ENCODE assay signal across 16 cellular contexts in genomic region chr2:11500702-11501303, GRCh38. TPM values are rescaled to one million over a fixed set of nuclear protein-coding genes. Genes with fewer than 3 reads are reported as not detected.
A peak's percentile ranks its signal among the peaks of the same experiment; 100 is the strongest.
DNase-seq lines count a peak whose midpoint lies in the region; ATAC-seq and FAIRE-seq lines count a peak whose summit lies in the region.
"Had no signal": no experiment of that assay in that cellular context is flagged by ENCODE, and none has a peak within 500 bp of the region (broad histone marks: within the 10 kb centered on the region; RNA-seq: fewer than 3 reads in every experiment).

No MANE protein-coding gene starts in this region.

- peaks cover 0 to 10% (median 0%) of the 10 kb centered on the region in 11 donors for H3K9me3 Mint-ChIP-seq in naive thymus-derived CD4-positive, alpha-beta T cell

- no peak overlapping the region for H4K8ac ChIP-seq in neuronal stem cell (ENCODE audit: low read depth, low read length)

- H3K27ac ChIP-seq in neuronal stem cell (replicated peaks; ENCODE audit: low read length) = no peak overlapping the region
- no peak overlapping the region for H3K27ac ChIP-seq in naive thymus-derived CD4-positive, alpha-beta T cell (ENCODE audit: low read depth, low read length)
- H3K27ac ChIP-seq: SJCRH30 had no signal

- no peak overlapping the region for H2AFZ ChIP-seq in neuronal stem cell (ENCODE audit: low read length)

- H2AK5ac ChIP-seq in neuronal stem cell (ENCODE audit: low read depth, low read length) = peak overlapping the region; percentile 40

- H2BK5ac ChIP-seq in neuronal stem cell (ENCODE audit: low read length) = no peak overlapping the region

- peaks cover 7 to 42% of the 10 kb centered on the region in 2 donors for H3K4me1 ChIP-seq in neuronal stem cell (ENCODE audit: control insufficient read depth in 2 of 2, insufficient read depth in 1 of 2, low read depth in 1 of 2, low read length in 2 of 2)
- no peaks in the 10 kb centered on the region for H3K4me1 ChIP-seq in naive thymus-derived CD4-positive, alpha-beta T cell (ENCODE audit: control insufficient read depth in 2 of 2, insufficient read depth in 2 of 2, low read length in 2 of 2)

- CTCF ChIA-PET in naive thymus-derived CD4-positive, alpha-beta T cell (lab: Charles Lee) = no interaction called here

- FAIRE-seq in GM18507 (lab: Jason Lieb, UNC) = peak; percentile 75
- FAIRE-seq: bronchial epithelial cell, GM12891 had no signal

- H3K4me3 Mint-ChIP-seq in naive thymus-derived CD4-positive, alpha-beta T cell = no peak overlapping the region
- H3K4me3 Mint-ChIP-seq: nephron had no signal

- no peak overlapping the region for H2BK12ac ChIP-seq in neuronal stem cell (ENCODE audit: low read length)

- H3K27me3 ChIP-seq in neuronal stem cell (ENCODE audit: control insufficient read depth in 3 of 3, insufficient read depth in 3 of 3, low read depth in 1 of 3, low read length in 3 of 3) = peaks cover 0 to 2% (median 0%) of the 10 kb centered on the region in 3 experiments
- H3K27me3 ChIP-seq in naive thymus-derived CD4-positive, alpha-beta T cell (ENCODE audit: control insufficient read depth in 2 of 2, insufficient read depth in 2 of 2, low read length in 2 of 2) = no peaks in the 10 kb centered on the region
- H3K27me3 ChIP-seq: BE2C, SJCRH30 had no signal

- no peak overlapping the region for H3K27ac Mint-ChIP-seq in naive thymus-derived CD4-positive, alpha-beta T cell
- H3K27ac Mint-ChIP-seq: nephron had no signal

- no peak overlapping the region for H3K23ac ChIP-seq in neuronal stem cell (ENCODE audit: low read depth, low read length, poor library complexity)

- no peak overlapping the region for H3K4me3 ChIP-seq in neuronal stem cell (ENCODE audit: low read length in 2 of 2)
- H3K4me3 ChIP-seq in naive thymus-derived CD4-positive, alpha-beta T cell (ENCODE audit: low read length) = no peak overlapping the region
- H3K4me3 ChIP-seq: SJCRH30 had no signal

- H3K4me2 ChIP-seq in neuronal stem cell (ENCODE audit: insufficient read depth, low read length, poor library complexity, severe bottlenecking) = no peak overlapping the region

- no peak overlapping the region for H3K4ac ChIP-seq in neuronal stem cell (ENCODE audit: low read length)

- H3K18ac ChIP-seq in neuronal stem cell (ENCODE audit: low read length) = no peak overlapping the region

- POLR2A ChIA-PET in naive thymus-derived CD4-positive, alpha-beta T cell (lab: Charles Lee) = no interaction called here

- H3K27me3 Mint-ChIP-seq in naive thymus-derived CD4-positive, alpha-beta T cell = peaks cover 3 to 40% (median 23%) of the 10 kb centered on the region in 5 donors

- DNase-seq in GM18507 (ENCODE audit: extremely low spot score, insufficient read length, low read depth) = no peak
- peak; percentile 84 for DNase-seq in OCI-M1 (lab: John Stamatoyannopoulos, UW)
- DNase-seq in neuronal stem cell (ENCODE audit: low spot score) = no peak
- DNase-seq in NCI-H774 (lab: John Stamatoyannopoulos, UW) = no peak
- DNase-seq in activated naive CD4-positive, alpha-beta T cell treated with Interleukin-2 at 50 U/mL for 16 hours = no peak
- no peak for DNase-seq in naive thymus-derived CD4-positive, alpha-beta T cell
- no peak for DNase-seq in DMS 273 (lab: John Stamatoyannopoulos, UW; ENCODE audit: unreplicated experiment)
- DNase-seq: BE2C, DMS153, NCI-H1694 treated with DMSO at 0.1 percent for 48 hours, SJCRH30, stomach had no signal

- H3K9me3 ChIP-seq in neuronal stem cell (replicated peaks in 1 of 2; ENCODE audit: control insufficient read depth in 2 of 2, insufficient read depth in 1 of 2, low read depth in 1 of 2, low read length in 2 of 2) = peaks cover 8 to 28% of the 10 kb centered on the region in 2 donors
- H3K9me3 ChIP-seq in naive thymus-derived CD4-positive, alpha-beta T cell (ENCODE audit: control insufficient read depth in 2 of 3, low read length in 3 of 3) = no peaks in the 10 kb centered on the region
- H3K9me3 ChIP-seq: BE2C, SJCRH30, stomach had no signal

- no peak overlapping the region for H3K14ac ChIP-seq in neuronal stem cell (ENCODE audit: low read length)

- H3K79me1 ChIP-seq in neuronal stem cell (ENCODE audit: low read depth, low read length) = peaks cover 3% of the 10 kb centered on the region

- H4K91ac ChIP-seq in neuronal stem cell (ENCODE audit: low read depth, low read length, poor library complexity) = no peak overlapping the region

- H2BK15ac ChIP-seq in neuronal stem cell (ENCODE audit: low read length) = no peak overlapping the region

- peaks cover 0 to 6% (median 0%) of the 10 kb centered on the region in 7 donors for H3K4me1 Mint-ChIP-seq in naive thymus-derived CD4-positive, alpha-beta T cell

- H3K9ac ChIP-seq in neuronal stem cell (ENCODE audit: low read depth, low read length, poor library complexity) = no peak overlapping the region

- WGBS in neuronal stem cell (ENCODE audit: extremely low coverage in 2 of 2, insufficient read length in 2 of 2, insufficient replicate concordance in 1 of 2), 2 donors = no CpG with 5 or more reads among the region's 5 CpGs

- intact Hi-C loops in naive thymus-derived CD4-positive, alpha-beta T cell (cut with micrococcal nuclease) = no loop called here

- H3K36me3 Mint-ChIP-seq in naive thymus-derived CD4-positive, alpha-beta T cell = peaks cover 0 to 10% (median 4%) of the 10 kb centered on the region in 5 donors

- ATAC-seq in GM21723 (IDR thresholded peaks at IDR 0.05; ENCODE audit: unreplicated experiment) = peak; percentile 41
- ATAC-seq in naive thymus-derived CD4-positive, alpha-beta T cell = no peak

- H2BK120ac ChIP-seq in neuronal stem cell (ENCODE audit: low read depth, low read length) = no peak overlapping the region

- peaks cover 2 to 46% of the 10 kb centered on the region in 2 donors for H3K36me3 ChIP-seq in neuronal stem cell (replicated peaks in 1 of 2; ENCODE audit: control insufficient read depth in 2 of 2, insufficient read depth in 2 of 2, low read length in 2 of 2)
- H3K36me3 ChIP-seq in naive thymus-derived CD4-positive, alpha-beta T cell (ENCODE audit: control insufficient read depth in 2 of 3, insufficient read depth in 3 of 3, low read length in 3 of 3) = no peaks in the 10 kb centered on the region
- H3K36me3 ChIP-seq: BE2C, SJCRH30, stomach had no signal

RNA-seq across cellular contexts. Expression of gene GREB1, which starts 33.0 kb away (rescaled TPM):
- polyA plus RNA-seq in neuronal stem cell (2013, experiment 1 of 2) = 16.7 TPM
- 16.9 TPM for polyA plus RNA-seq in neuronal stem cell (2013, experiment 2 of 2)
- under 1 TPM in 4 of 5 experiments, not detected in 1; 0.14 to 0.82 (median 0.25) TPM for total RNA-seq in naive thymus-derived CD4-positive, alpha-beta T cell
- not detected for polyA plus RNA-seq in naive thymus-derived CD4-positive, alpha-beta T cell

RNA-seq across cellular contexts. Expression of gene E2F6, which starts 34.8 kb away (rescaled TPM):
- polyA plus RNA-seq in neuronal stem cell (2013, experiment 1 of 2) = 16.2 TPM
- 17.7 TPM for polyA plus RNA-seq in neuronal stem cell (2013, experiment 2 of 2)
- total RNA-seq in naive thymus-derived CD4-positive, alpha-beta T cell = 10 to 100 TPM in 2 of 5 experiments, 1 to 10 TPM in 3; 6.2 to 11.6 (median 9.2) TPM
- 1 to 10 TPM; 3.1 to 4.3 TPM for polyA plus RNA-seq in naive thymus-derived CD4-positive, alpha-beta T cell
